Comparison of ENCODE assay signal across 8 cellular contexts in the genomic region with DNA sequence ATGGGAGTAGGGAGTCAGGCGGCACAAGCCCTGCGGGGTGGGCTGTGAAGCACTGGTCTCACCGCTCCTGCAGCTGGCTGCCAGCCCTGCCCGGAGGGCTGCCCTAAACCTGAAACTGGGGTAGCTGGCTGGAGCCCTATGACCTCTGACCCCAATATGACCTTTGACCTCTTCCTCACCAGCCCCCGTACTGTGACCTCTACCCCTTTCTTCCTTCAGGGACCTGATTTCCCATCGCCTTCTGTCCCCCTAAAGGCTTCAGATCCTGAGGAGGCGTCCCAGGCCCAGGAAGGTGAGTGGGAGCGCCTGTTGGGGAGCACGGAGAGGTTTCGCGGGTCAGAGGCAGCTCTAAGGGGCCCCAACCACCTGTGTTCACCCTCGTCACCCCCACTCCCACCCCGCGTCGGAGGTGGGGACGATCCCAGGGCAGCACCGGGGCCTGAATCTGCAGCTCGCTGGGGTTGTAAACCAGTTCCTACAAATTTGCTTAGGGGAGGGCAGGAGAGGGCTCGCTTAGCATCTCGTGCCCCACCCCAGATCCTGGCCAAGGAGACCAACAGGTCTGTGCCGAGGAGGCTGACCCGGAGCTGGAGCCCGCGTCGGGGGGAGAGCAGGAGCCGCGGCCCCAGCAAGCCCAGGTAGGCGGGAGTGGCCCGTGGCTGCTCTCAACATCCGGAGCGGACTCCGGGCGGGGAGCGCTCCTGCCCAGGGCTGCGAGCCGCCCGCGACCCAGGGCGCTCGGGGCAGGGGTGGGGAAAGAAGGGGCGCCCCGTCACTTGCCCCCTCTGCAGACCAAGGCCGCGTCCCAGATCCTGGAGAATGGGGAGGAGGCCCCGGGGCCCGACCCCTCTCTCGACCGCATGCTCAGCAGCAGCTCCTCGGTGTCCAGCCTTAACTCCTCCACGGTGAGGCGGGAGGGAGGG. TPM values are rescaled to one million over a fixed set of nuclear protein-coding genes. Genes with fewer than 3 reads are reported as not detected.
DNase-seq lines count a peak whose midpoint lies in the region; ATAC-seq and TF ChIP-seq lines count a peak whose summit lies in the region.

No MANE protein-coding gene starts in this region.

- H3K27ac ChIP-seq in BLaER1 (peak overlapping the region; percentile 38; the same call in 1 of the 2 replicates), mucosa of rectum (ENCODE audit: low read depth in 2 of 2, low read length in 2 of 2) (peak overlapping the region in 1 of 2 donors; percentile 32)

- DNase-seq in activated T-helper 1 cell treated with anti-CD3 and anti-CD28 coated beads, Interleukin-12 subunit alpha, Interleukin-12 subunit beta, Interleukin-2, Interleukin-4 antibody, amounts not matched to agents 30 ng/mL and 10 ng/mL and 1 ng/mL, durations not matched to agents 14 hours and 24 hours and 36 hours (ENCODE audit: low spot score): no peak

- H3K9me3 Mint-ChIP-seq in activated T-helper 1 cell treated with anti-CD3 and anti-CD28 coated beads, Interleukin-12 subunit alpha, Interleukin-12 subunit beta, Interleukin-2, Interleukin-4 antibody, amounts not matched to agents 30 ng/mL and 10 ng/mL and 1 ng/mL, durations not matched to agents 14 hours and 24 hours and 36 hours: no peaks in the 10 kb centered on the region

- ATAC-seq in HG02759 (IDR thresholded peaks at IDR 0.05; ENCODE audit: unreplicated experiment) (peak; percentile 43), SK-N-SH treated with all-trans-retinoic acid at 6 μM for 48 hours (peak; percentile 79), GM21515 (IDR thresholded peaks at IDR 0.05; ENCODE audit: unreplicated experiment) (no peak), GM19395 (IDR thresholded peaks at IDR 0.05; ENCODE audit: unreplicated experiment) (no peak)

- no peak overlapping the region for H3K4me3 Mint-ChIP-seq in activated T-helper 1 cell treated with anti-CD3 and anti-CD28 coated beads, Interleukin-12 subunit alpha, Interleukin-12 subunit beta, Interleukin-2, Interleukin-4 antibody, amounts not matched to agents 30 ng/mL and 10 ng/mL and 1 ng/mL, durations not matched to agents 14 hours and 24 hours and 36 hours

- H3K4me1 ChIP-seq in BLaER1 (peaks cover 22% of the 10 kb centered on the region), endocrine pancreas (ENCODE audit: control insufficient read depth, insufficient read depth, low read length) (no peaks in the 10 kb centered on the region), mucosa of rectum (ENCODE audit: control insufficient read depth in 2 of 2, insufficient read depth in 2 of 2, low read length in 2 of 2) (peaks cover 17 to 22% of the 10 kb centered on the region in 2 donors)

- intact Hi-C loops in activated T-helper 1 cell treated with anti-CD3 and anti-CD28 coated beads, Interleukin-12 subunit alpha, Interleukin-12 subunit beta, Interleukin-2, Interleukin-4 antibody, amounts not matched to agents 30 ng/mL and 10 ng/mL and 1 ng/mL, durations not matched to agents 14 hours and 24 hours and 36 hours (cut with micrococcal nuclease): no loop called here

- H3K9me3 ChIP-seq in BLaER1: no peaks in the 10 kb centered on the region
- no peaks in the 10 kb centered on the region for H3K9me3 ChIP-seq in endocrine pancreas (ENCODE audit: control insufficient read depth, low read length)
- H3K9me3 ChIP-seq in mucosa of rectum (ENCODE audit: control insufficient read depth in 2 of 2, low read length in 2 of 2): no peaks in the 10 kb centered on the region

- H3K9ac ChIP-seq in BLaER1 (0 out of 2 replicates have a peak overlapping the region, but pooled peaks have one; percentile 38), endocrine pancreas (ENCODE audit: control insufficient read depth, insufficient read depth, low read length) (peak overlapping the region; percentile 8), mucosa of rectum (ENCODE audit: low read depth in 1 of 2, low read length in 2 of 2) (peak overlapping the region; percentile 41 to 59)

- no peak overlapping the region for H3K4me3 ChIP-seq in BLaER1
- no peak overlapping the region for H3K4me3 ChIP-seq in endocrine pancreas (ENCODE audit: control insufficient read depth, insufficient read depth, low read length)
- H3K4me3 ChIP-seq in mucosa of rectum (ENCODE audit: low read length in 2 of 2): peak overlapping the region; percentile 50 to 63

- peaks cover 19% of the 10 kb centered on the region for H3K36me3 Mint-ChIP-seq in activated T-helper 1 cell treated with anti-CD3 and anti-CD28 coated beads, Interleukin-12 subunit alpha, Interleukin-12 subunit beta, Interleukin-2, Interleukin-4 antibody, amounts not matched to agents 30 ng/mL and 10 ng/mL and 1 ng/mL, durations not matched to agents 14 hours and 24 hours and 36 hours (ENCODE audit: low read depth)

- no peaks in the 10 kb centered on the region for H3K27me3 ChIP-seq in BLaER1
- no peaks in the 10 kb centered on the region for H3K27me3 ChIP-seq in endocrine pancreas (ENCODE audit: control insufficient read depth, insufficient read depth, low read length)
- H3K27me3 ChIP-seq in mucosa of rectum (ENCODE audit: control insufficient read depth in 2 of 2, insufficient read depth in 2 of 2, low read length in 2 of 2): no peaks in the 10 kb centered on the region

- H4K20me1 ChIP-seq in BLaER1: peaks cover 6% of the 10 kb centered on the region; the same call in 1 of the 2 replicates

- H3K4me2 ChIP-seq in BLaER1: peak overlapping the region; percentile 56

- H3K4me1 Mint-ChIP-seq in activated T-helper 1 cell treated with anti-CD3 and anti-CD28 coated beads, Interleukin-12 subunit alpha, Interleukin-12 subunit beta, Interleukin-2, Interleukin-4 antibody, amounts not matched to agents 30 ng/mL and 10 ng/mL and 1 ng/mL, durations not matched to agents 14 hours and 24 hours and 36 hours (ENCODE audit: low read depth): peaks cover 5% of the 10 kb centered on the region

- H3K27ac Mint-ChIP-seq in activated T-helper 1 cell treated with anti-CD3 and anti-CD28 coated beads, Interleukin-12 subunit alpha, Interleukin-12 subunit beta, Interleukin-2, Interleukin-4 antibody, amounts not matched to agents 30 ng/mL and 10 ng/mL and 1 ng/mL, durations not matched to agents 14 hours and 24 hours and 36 hours: no peak overlapping the region

- peaks cover 77% of the 10 kb centered on the region for H3K36me3 ChIP-seq in BLaER1
- no peaks in the 10 kb centered on the region for H3K36me3 ChIP-seq in endocrine pancreas (ENCODE audit: control insufficient read depth, insufficient read depth, low read length)
- H3K36me3 ChIP-seq in mucosa of rectum (ENCODE audit: control insufficient read depth in 2 of 2, insufficient read depth in 2 of 2, low read length in 2 of 2): peaks cover 0 to 6% of the 10 kb centered on the region in 2 donors

- no peaks in the 10 kb centered on the region for H3K27me3 Mint-ChIP-seq in activated T-helper 1 cell treated with anti-CD3 and anti-CD28 coated beads, Interleukin-12 subunit alpha, Interleukin-12 subunit beta, Interleukin-2, Interleukin-4 antibody, amounts not matched to agents 30 ng/mL and 10 ng/mL and 1 ng/mL, durations not matched to agents 14 hours and 24 hours and 36 hours (ENCODE audit: insufficient read depth)

TF ChIP-seq in SK-N-SH treated with all-trans-retinoic acid at 6 μM for 48 hours, 23 proteins besides CTCF, POLR2A, EP300 and RAD21 (continues in another document):
- TF ChIP-seq CSDC2 (CRISPR knock-in tag; IDR thresholded peaks at IDR 0.05) (no peak), TOX (CRISPR knock-in tag; IDR thresholded peaks at IDR 0.05; ENCODE audit: borderline replicate concordance) (no peak), ESRRG (CRISPR knock-in tag; IDR thresholded peaks at IDR 0.05) (no peak), ARNTL (CRISPR knock-in tag; IDR thresholded peaks at IDR 0.05; ENCODE audit: borderline replicate concordance, low read depth) (no peak), ZNF8 (CRISPR knock-in tag; IDR thresholded peaks at IDR 0.05) (no peak), ZNF565 (CRISPR knock-in tag; conservative IDR thresholded peaks at IDR 0.05; ENCODE audit: low read depth) (no peak), ISL1 (CRISPR knock-in tag; IDR thresholded peaks at IDR 0.05) (no peak), ZC3H10 (CRISPR knock-in tag; IDR thresholded peaks at IDR 0.05) (no peak), SNAI2 (CRISPR knock-in tag; IDR thresholded peaks at IDR 0.05) (no peak), BACH2 (CRISPR knock-in tag; IDR thresholded peaks at IDR 0.05; ENCODE audit: borderline replicate concordance) (no peak)
- TF ChIP-seq, protein P1, sequence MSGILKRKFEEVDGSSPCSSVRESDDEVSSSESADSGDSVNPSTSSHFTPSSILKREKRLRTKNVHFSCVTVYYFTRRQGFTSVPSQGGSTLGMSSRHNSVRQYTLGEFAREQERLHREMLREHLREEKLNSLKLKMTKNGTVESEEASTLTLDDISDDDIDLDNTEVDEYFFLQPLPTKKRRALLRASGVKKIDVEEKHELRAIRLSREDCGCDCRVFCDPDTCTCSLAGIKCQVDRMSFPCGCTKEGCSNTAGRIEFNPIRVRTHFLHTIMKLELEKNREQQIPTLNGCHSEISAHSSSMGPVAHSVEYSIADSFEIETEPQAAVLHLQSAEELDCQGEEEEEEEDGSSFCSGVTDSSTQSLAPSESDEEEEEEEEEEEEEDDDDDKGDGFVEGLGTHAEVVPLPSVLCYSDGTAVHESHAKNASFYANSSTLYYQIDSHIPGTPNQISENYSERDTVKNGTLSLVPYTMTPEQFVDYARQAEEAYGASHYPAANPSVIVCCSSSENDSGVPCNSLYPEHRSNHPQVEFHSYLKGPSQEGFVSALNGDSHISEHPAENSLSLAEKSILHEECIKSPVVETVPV (CRISPR knock-in tag; IDR thresholded peaks at IDR 0.05): no peak

RNA-seq across cellular contexts. Expression of a gene that starts 7.3 kb away (rescaled TPM):
- 24.4 and 26.3 TPM in 2 replicates for total RNA-seq in activated T-helper 1 cell treated with anti-CD3 and anti-CD28 coated beads, Interleukin-12 subunit alpha, Interleukin-12 subunit beta, Interleukin-2, Interleukin-4 antibody, amounts not matched to agents 30 ng/mL and 10 ng/mL and 1 ng/mL, durations not matched to agents 14 hours and 24 hours and 36 hours

RNA-seq across cellular contexts. Expression of a gene that starts 17.6 kb away (rescaled TPM):
- 11.2 and 13.7 TPM in 2 replicates for total RNA-seq in activated T-helper 1 cell treated with anti-CD3 and anti-CD28 coated beads, Interleukin-12 subunit alpha, Interleukin-12 subunit beta, Interleukin-2, Interleukin-4 antibody, amounts not matched to agents 30 ng/mL and 10 ng/mL and 1 ng/mL, durations not matched to agents 14 hours and 24 hours and 36 hours

RNA-seq across cellular contexts. Expression of a gene that starts 25.5 kb away (rescaled TPM):
- total RNA-seq in activated T-helper 1 cell treated with anti-CD3 and anti-CD28 coated beads, Interleukin-12 subunit alpha, Interleukin-12 subunit beta, Interleukin-2, Interleukin-4 antibody, amounts not matched to agents 30 ng/mL and 10 ng/mL and 1 ng/mL, durations not matched to agents 14 hours and 24 hours and 36 hours: not detected in 2 replicates

RNA-seq across cellular contexts. Expression of a gene that starts 27.2 kb away (rescaled TPM):
- total RNA-seq in activated T-helper 1 cell treated with anti-CD3 and anti-CD28 coated beads, Interleukin-12 subunit alpha, Interleukin-12 subunit beta, Interleukin-2, Interleukin-4 antibody, amounts not matched to agents 30 ng/mL and 10 ng/mL and 1 ng/mL, durations not matched to agents 14 hours and 24 hours and 36 hours: 44.3 and 47.4 TPM in 2 replicates

RNA-seq across cellular contexts. Expression of a gene that starts 34.0 kb away (rescaled TPM):
- total RNA-seq in activated T-helper 1 cell treated with anti-CD3 and anti-CD28 coated beads, Interleukin-12 subunit alpha, Interleukin-12 subunit beta, Interleukin-2, Interleukin-4 antibody, amounts not matched to agents 30 ng/mL and 10 ng/mL and 1 ng/mL, durations not matched to agents 14 hours and 24 hours and 36 hours: not detected in 2 replicates

Comparison
In these comparisons a context has a peak if more than half of its experiments do, and no peak if none do; other contexts are left out.
1. H3K4me3 ChIP-seq: peak in mucosa of rectum (2 of 2); none in BLaER1 (single experiment) and endocrine pancreas (single experiment).
2. ATAC-seq: peak in HG02759 (single experiment) and SK-N-SH treated with all-trans-retinoic acid at 6 μM for 48 hours (single experiment); none in GM21515 (single experiment) and GM19395 (single experiment).
3. Peak in every context shown above with its lines, with median percentiles within 50 percentile points of each other: H3K9ac ChIP-seq.